20 cellular contexts compared by ENCODE assay signal in genomic region chr3:114722530-114722929, GRCh38.
"Had no signal": no experiment of that assay in that cellular context is flagged by ENCODE, and none has a peak within 500 bp of the region (broad histone marks: within the 10 kb centered on the region; RNA-seq: fewer than 3 reads in every experiment).

No MANE protein-coding gene starts in this region.

- H3K9me3 Mint-ChIP-seq: naive thymus-derived CD4-positive, alpha-beta T cell; neural crest cell; type B pancreatic cell had no signal

- H3K27ac Mint-ChIP-seq: type B pancreatic cell had no signal

- H3K36me3 Mint-ChIP-seq: type B pancreatic cell had no signal

- H3K4me1 ChIP-seq: thyroid gland, uterus had no signal

- DNase-seq: dorsolateral prefrontal cortex; effector CD8-positive, alpha-beta T cell; heart left ventricle; hippocampal formation; left colon; left ventricle myocardium superior; naive thymus-derived CD4-positive, alpha-beta T cell; ovary; stimulated activated CD4-positive, alpha-beta T cell treated with anti-CD3 and anti-CD28 coated beads, Interleukin-2, amount 100 ng/mL, for 48 hours; stimulated activated naive CD8-positive, alpha-beta T cell treated with anti-CD3 and anti-CD28 coated beads, Interleukin-15, Interleukin-2, amounts not matched to agents 100 U/mL and 50 U/mL, for 24 hours; thyroid gland; uterus had no signal

- H3K4me1 Mint-ChIP-seq: neural crest cell had no signal

- H3K27me3 Mint-ChIP-seq: naive thymus-derived CD4-positive, alpha-beta T cell; type B pancreatic cell had no signal

- H3K27ac ChIP-seq: coronary artery, dorsolateral prefrontal cortex, heart left ventricle, ovary, right atrium auricular region, suprapubic skin, thyroid gland, uterus had no signal

- H3K9me3 ChIP-seq: heart left ventricle, ovary, right atrium auricular region, suprapubic skin, thyroid gland, uterus had no signal

- H3K4me3 Mint-ChIP-seq: neural crest cell, type B pancreatic cell had no signal

- H3K27me3 ChIP-seq: dorsolateral prefrontal cortex, heart left ventricle, ovary, right atrium auricular region, suprapubic skin, thyroid gland, uterus had no signal

- H3K4me3 ChIP-seq: coronary artery, dorsolateral prefrontal cortex, heart left ventricle, lung, ovary, right atrium auricular region, smooth muscle cell, suprapubic skin, thyroid gland, uterus had no signal

- H3K36me3 ChIP-seq: heart left ventricle, ovary, right atrium auricular region, suprapubic skin, thyroid gland, uterus had no signal

- ATAC-seq: esophagus mucosa; heart left ventricle; left colon; left ventricle myocardium superior; naive thymus-derived CD4-positive, alpha-beta T cell had no signal
